Comparison of ENCODE assay signal across 11 cellular contexts in the genomic region with DNA sequence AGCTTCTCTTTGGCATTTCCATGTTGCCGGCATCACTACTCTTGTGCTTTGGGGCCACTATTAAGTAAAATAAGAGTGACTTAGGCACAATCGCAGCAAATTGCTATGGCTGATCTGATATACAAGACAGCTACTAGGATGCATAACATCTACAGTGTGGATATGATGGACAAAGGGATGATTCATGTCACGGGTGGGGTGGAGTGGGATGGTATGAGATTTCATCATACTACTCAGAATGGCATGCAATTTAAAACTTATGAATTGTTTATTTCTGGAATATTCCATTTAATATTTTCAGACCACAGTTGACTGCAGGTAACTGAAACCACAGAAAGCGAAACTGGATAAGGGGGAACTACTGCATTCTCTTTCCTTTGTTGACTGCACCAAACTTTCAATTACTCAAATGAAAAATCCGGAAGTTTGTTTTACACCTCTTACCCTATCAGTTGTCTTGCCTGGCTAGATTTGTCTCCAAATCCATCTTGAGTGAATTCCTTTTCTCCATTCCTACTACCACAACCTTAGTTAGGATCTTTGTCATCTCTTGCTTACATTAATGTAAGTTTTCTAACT.
DNase-seq lines count a peak whose midpoint lies in the region; ATAC-seq, FAIRE-seq and TF ChIP-seq lines count a peak whose summit lies in the region.
"Had no signal": no experiment of that assay in that cellular context is flagged by ENCODE, and none has a peak within 500 bp of the region (broad histone marks: within the 10 kb centered on the region; RNA-seq: fewer than 3 reads in every experiment).

No MANE protein-coding gene starts in this region.

- no peak for TF ChIP-seq EP300 in transverse colon (IDR thresholded peaks at IDR 0.05; ENCODE audit: low read depth)

- ATAC-seq in GM21723 (IDR thresholded peaks at IDR 0.05; ENCODE audit: unreplicated experiment) (peak; percentile 90), HG02588 (IDR thresholded peaks at IDR 0.05; ENCODE audit: unreplicated experiment) (no peak)

- H3K36me3 ChIP-seq in Loucy (ENCODE audit: insufficient read depth, low read length) (no peaks in the 10 kb centered on the region), bronchial epithelial cell (ENCODE audit: control insufficient read depth, insufficient read depth, low read length) (no peaks in the 10 kb centered on the region), transverse colon (no peaks in the 10 kb centered on the region)
- H3K36me3 ChIP-seq: spleen had no signal

- intact Hi-C loops in transverse colon (cut with DNase I; ENCODE audit: low total_unique reads): no loop called here

- peak overlapping the region; percentile 54; the same call in 1 of the 2 replicates for H2AFZ ChIP-seq in Loucy (ENCODE audit: low read length)

- H4K20me1 ChIP-seq in Loucy (ENCODE audit: insufficient read depth, low read length, poor library complexity, severe bottlenecking): no peaks in the 10 kb centered on the region

- peak; percentile 47 for DNase-seq in ELR (ENCODE audit: low read depth)
- peak; percentile 71 for DNase-seq in bronchial epithelial cell (ENCODE audit: low read depth)
- no peak for DNase-seq in SK-N-DZ (ENCODE audit: low spot score)
- no peak for DNase-seq in transverse colon
- DNase-seq in NCI-H1930 (lab: John Stamatoyannopoulos, UW): no peak
- DNase-seq: NCI-H187, spleen had no signal

- FAIRE-seq in bronchial epithelial cell (lab: Jason Lieb, UNC): no peak
- FAIRE-seq: GM12892 had no signal

- in situ Hi-C loops in transverse colon (cut with MboI; ENCODE audit: low pct_ligation_motif_present in 1 of 4, low pct_unique_long_range_greater_than_20kb in 1 of 4, low sequenced_read_pairs in 3 of 4): no loop called here

- H3K4me2 ChIP-seq in Loucy (ENCODE audit: low read depth, low read length, poor library complexity, severe bottlenecking): no peak overlapping the region

- no peak overlapping the region for H3K9ac ChIP-seq in Loucy (ENCODE audit: low read depth, low read length, poor library complexity, severe bottlenecking)

- no peaks in the 10 kb centered on the region for H3F3A ChIP-seq in Loucy (ENCODE audit: low read depth)

- no peaks in the 10 kb centered on the region for H3K9me2 ChIP-seq in Loucy (replicated peaks; ENCODE audit: low read depth, low read length)

- H3K79me2 ChIP-seq in Loucy (ENCODE audit: insufficient read depth, low read length): no peaks in the 10 kb centered on the region

- H3K27me3 ChIP-seq in Loucy (ENCODE audit: insufficient read depth, low read length, poor library complexity, severe bottlenecking) (no peaks in the 10 kb centered on the region), bronchial epithelial cell (ENCODE audit: control insufficient read depth, insufficient read depth, low read length) (no peaks in the 10 kb centered on the region), transverse colon (no peaks in the 10 kb centered on the region)
- H3K27me3 ChIP-seq: spleen had no signal

- TF ChIP-seq POLR2A in transverse colon (IDR thresholded peaks at IDR 0.05): no peak

- no peaks in the 10 kb centered on the region for H3K9me3 ChIP-seq in Loucy (ENCODE audit: insufficient read depth, low read depth, low read length)
- no peaks in the 10 kb centered on the region for H3K9me3 ChIP-seq in transverse colon
- H3K9me3 ChIP-seq: spleen had no signal

- H3K4me1 ChIP-seq in Loucy (ENCODE audit: insufficient read depth, low read length, poor library complexity, severe bottlenecking) (peaks cover 48% of the 10 kb centered on the region), transverse colon (peaks cover 5 to 24% (median 12%) of the 10 kb centered on the region in 4 donors)

- H3K27ac ChIP-seq in transverse colon: no peak overlapping the region
- H3K27ac ChIP-seq: spleen had no signal

- WGBS in transverse colon (ENCODE audit: low coverage in 1 of 2), 2 donors: 90 to 94% methylated on average over 5 of the region's 5 CpGs

- TF ChIP-seq CTCF in Loucy (conservative IDR thresholded peaks at IDR 0.05; ENCODE audit: low read length) (no peak), bronchial epithelial cell (IDR thresholded peaks at IDR 0.05; ENCODE audit: insufficient read depth, low read length, severe bottlenecking) (no peak), transverse colon (IDR thresholded peaks at IDR 0.05) (no peak)

- no peak overlapping the region for H3K4me3 ChIP-seq in Loucy (ENCODE audit: low read length, poor library complexity, severe bottlenecking)
- H3K4me3 ChIP-seq in bronchial epithelial cell (ENCODE audit: low read depth, low read length): no peak overlapping the region
- H3K4me3 ChIP-seq in transverse colon: no peak overlapping the region
- H3K4me3 ChIP-seq: spleen had no signal

Comparison
In these comparisons a context has a peak if more than half of its experiments do, and no peak if none do; other contexts are left out.
1. DNase-seq: peak in ELR (single experiment) and bronchial epithelial cell (single experiment); none in SK-N-DZ (single experiment), transverse colon (single experiment) and NCI-H1930 (0 of 2).